In genomic region chr15:70091649-70092461, GRCh38 we compare ENCODE assay signal across 8 cellular contexts. TPM values are rescaled to one million over a fixed set of nuclear protein-coding genes. Genes with fewer than 3 reads are reported as not detected.
A peak's percentile ranks its signal among the peaks of the same experiment; 100 is the strongest.
DNase-seq lines count a peak whose midpoint lies in the region; ATAC-seq and TF ChIP-seq lines count a peak whose summit lies in the region.

No MANE protein-coding gene starts in this region.

- intact Hi-C loops in left colon (cut with DNase I, micrococcal nuclease) = no loop called here

- DNase-seq in M059J (ENCODE audit: low read depth) (peak; percentile 27), left colon (no peak), GM13976 (ENCODE audit: low spot score) (no peak), NCI-H226 (no peak), COLO829 (ENCODE audit: low spot score) (no peak)

- in situ Hi-C loops in GM13976 (cut with MboI; ENCODE audit: low sequenced_read_pairs, unreplicated experiment) = loop anchor here (10.0 to 25.0 kb wide), 2 partner anchors 330 to 393 kb away; no protein-coding TSS in a partner anchor

- H3K27ac ChIP-seq in 22Rv1 = peak overlapping the region; percentile 96
- peak overlapping the region; percentile 98 for H3K27ac ChIP-seq in VCaP

- TF ChIP-seq CTCF in 22Rv1 (IDR thresholded peaks at IDR 0.05) = no peak
- TF ChIP-seq CTCF in VCaP (conservative IDR thresholded peaks at IDR 0.05) = no peak
- no peak for TF ChIP-seq CTCF in GM13976 (IDR thresholded peaks at IDR 0.05; ENCODE audit: borderline replicate concordance, control extremely low read depth, extremely low read depth, insufficient read depth, missing control alignments)

- peak; percentile 40 for ATAC-seq in left colon
- ATAC-seq in GM18873 (IDR thresholded peaks at IDR 0.05; ENCODE audit: low FRiP score, unreplicated experiment) = no peak

RNA-seq across cellular contexts. Expression of gene TLE3, which starts 5.9 kb away (rescaled TPM):
- total RNA-seq in M059J (2014; rRNA removed; shearing (Covaris generic)) = 6.4 and 15.6 TPM in 2 replicates
- total RNA-seq in left colon = 10 to 100 TPM; 51.2 to 79.7 TPM
